Comparison of ENCODE assay signal across 1 cellular context in the genomic region with DNA sequence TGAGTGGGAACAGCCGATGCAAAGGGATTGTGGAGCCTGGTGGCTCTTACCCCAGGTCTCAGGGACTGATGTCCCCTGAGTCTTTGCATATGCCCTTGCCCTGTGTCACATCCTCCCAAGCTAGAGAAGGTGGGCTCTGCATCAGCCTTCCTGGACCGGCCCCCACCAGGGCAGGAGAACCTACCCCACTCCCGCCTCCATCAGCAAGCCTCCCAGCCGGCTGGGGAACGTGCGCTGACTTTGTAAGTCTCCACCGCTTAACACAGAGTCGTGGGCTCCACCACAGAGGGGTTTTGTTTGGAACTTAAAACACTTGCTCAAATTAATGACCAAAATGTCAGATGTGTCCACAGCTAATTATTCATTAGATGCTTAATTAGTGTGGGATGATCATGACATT.
TF ChIP-seq lines count a peak whose summit lies in the region.

No MANE protein-coding gene starts in this region.

TF ChIP-seq in WTC11, 78 proteins besides CTCF, POLR2A, EP300 and RAD21 (continued from another document):
- no peak for TF ChIP-seq ETV6 (CRISPR knock-in tag; IDR thresholded peaks at IDR 0.05)
- TF ChIP-seq ZNF317 (CRISPR knock-in tag; IDR thresholded peaks at IDR 0.05; ENCODE audit: borderline replicate concordance, low read depth), result no peak
- TF ChIP-seq, protein P1, sequence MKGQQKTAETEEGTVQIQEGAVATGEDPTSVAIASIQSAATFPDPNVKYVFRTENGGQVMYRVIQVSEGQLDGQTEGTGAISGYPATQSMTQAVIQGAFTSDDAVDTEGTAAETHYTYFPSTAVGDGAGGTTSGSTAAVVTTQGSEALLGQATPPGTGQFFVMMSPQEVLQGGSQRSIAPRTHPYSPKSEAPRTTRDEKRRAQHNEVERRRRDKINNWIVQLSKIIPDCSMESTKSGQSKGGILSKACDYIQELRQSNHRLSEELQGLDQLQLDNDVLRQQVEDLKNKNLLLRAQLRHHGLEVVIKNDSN (CRISPR knock-in tag; IDR thresholded peaks at IDR 0.05), result no peak
- TF ChIP-seq, protein P2, sequence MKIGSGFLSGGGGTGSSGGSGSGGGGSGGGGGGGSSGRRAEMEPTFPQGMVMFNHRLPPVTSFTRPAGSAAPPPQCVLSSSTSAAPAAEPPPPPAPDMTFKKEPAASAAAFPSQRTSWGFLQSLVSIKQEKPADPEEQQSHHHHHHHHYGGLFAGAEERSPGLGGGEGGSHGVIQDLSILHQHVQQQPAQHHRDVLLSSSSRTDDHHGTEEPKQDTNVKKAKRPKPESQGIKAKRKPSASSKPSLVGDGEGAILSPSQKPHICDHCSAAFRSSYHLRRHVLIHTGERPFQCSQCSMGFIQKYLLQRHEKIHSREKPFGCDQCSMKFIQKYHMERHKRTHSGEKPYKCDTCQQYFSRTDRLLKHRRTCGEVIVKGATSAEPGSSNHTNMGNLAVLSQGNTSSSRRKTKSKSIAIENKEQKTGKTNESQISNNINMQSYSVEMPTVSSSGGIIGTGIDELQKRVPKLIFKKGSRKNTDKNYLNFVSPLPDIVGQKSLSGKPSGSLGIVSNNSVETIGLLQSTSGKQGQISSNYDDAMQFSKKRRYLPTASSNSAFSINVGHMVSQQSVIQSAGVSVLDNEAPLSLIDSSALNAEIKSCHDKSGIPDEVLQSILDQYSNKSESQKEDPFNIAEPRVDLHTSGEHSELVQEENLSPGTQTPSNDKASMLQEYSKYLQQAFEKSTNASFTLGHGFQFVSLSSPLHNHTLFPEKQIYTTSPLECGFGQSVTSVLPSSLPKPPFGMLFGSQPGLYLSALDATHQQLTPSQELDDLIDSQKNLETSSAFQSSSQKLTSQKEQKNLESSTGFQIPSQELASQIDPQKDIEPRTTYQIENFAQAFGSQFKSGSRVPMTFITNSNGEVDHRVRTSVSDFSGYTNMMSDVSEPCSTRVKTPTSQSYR (CRISPR knock-in tag; IDR thresholded peaks at IDR 0.05), result no peak
- no peak for TF ChIP-seq ZNF219 (CRISPR knock-in tag; IDR thresholded peaks at IDR 0.05; ENCODE audit: borderline replicate concordance)
- TF ChIP-seq ZNF396 (CRISPR knock-in tag; IDR thresholded peaks at IDR 0.05; ENCODE audit: borderline replicate concordance), result no peak
